Comparison of ENCODE assay signal across 8 cellular contexts in the genomic region with DNA sequence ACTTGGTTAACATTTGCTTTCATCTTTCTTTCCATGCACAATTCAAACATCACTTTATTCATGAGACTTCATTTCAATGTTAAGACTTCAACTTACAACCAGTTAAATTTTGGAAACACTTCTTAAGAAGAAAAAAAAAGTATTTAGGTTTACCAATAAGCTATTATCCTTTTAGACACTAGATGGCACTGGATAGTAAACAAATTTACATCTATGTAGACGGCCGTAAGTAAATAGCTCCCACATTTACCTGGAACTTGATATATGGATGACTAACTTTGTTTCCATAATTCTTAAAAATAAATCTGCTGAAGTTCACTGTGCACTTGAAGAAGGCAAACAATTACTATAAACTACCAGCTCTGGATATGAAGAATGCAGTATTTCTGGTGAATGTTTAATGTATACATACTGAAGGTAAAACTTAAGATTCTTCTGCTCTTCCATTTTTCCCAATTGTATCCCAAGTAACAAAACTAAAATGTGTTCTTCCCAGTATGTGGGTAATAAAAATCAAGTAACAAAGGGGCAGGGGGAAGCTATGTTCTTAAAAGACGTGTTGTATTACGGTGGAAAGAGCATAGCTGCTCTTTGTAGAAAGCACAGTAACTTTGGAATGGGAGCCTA.
A peak's percentile ranks its signal among the peaks of the same experiment; 100 is the strongest.
DNase-seq lines count a peak whose midpoint lies in the region; ATAC-seq, FAIRE-seq and TF ChIP-seq lines count a peak whose summit lies in the region.

No MANE protein-coding gene starts in this region.

- peak; percentile 65 for TF ChIP-seq CTCF in KMS-11 (conservative IDR thresholded peaks at IDR 0.05; ENCODE audit: low read depth, low read length)

- peak; percentile 76 for FAIRE-seq in TTC549 (lab: Jason Lieb, UNC)

- no peak overlapping the region for H3K27ac Mint-ChIP-seq in activated CD4-positive, alpha-beta T cell treated with anti-CD3 and anti-CD28 coated beads, Interleukin-2, amount 10 ng/mL, durations not matched to agents 7 days and 5 days
- no peak overlapping the region for H3K27ac Mint-ChIP-seq in stimulated activated memory B cell treated with anti-CD40 and anti-IgM and Interleukin-4, amounts not matched to agents 10 μg/mL and 1 μg/mL and 100 μg/mL, for 72 hours

- DNase-seq in NCI-H510A treated with DMSO at 0.1 percent for 48 hours (lab: John Stamatoyannopoulos, UW): peak; percentile 53
- no peak for DNase-seq in NCI-H510A (lab: John Stamatoyannopoulos, UW)
- DNase-seq in inferior parietal cortex (ENCODE audit: extremely low spot score): peak; percentile 70
- no peak for DNase-seq in activated CD4-positive, alpha-beta T cell treated with anti-CD3 and anti-CD28 coated beads, Interleukin-2, amount 10 ng/mL, durations not matched to agents 7 days and 5 days

- no peaks in the 10 kb centered on the region for H3K4me1 ChIP-seq in KMS-11 (ENCODE audit: low read depth, poor library complexity, severe bottlenecking)

- no peak for ATAC-seq in HG02571 (IDR thresholded peaks at IDR 0.05; ENCODE audit: unreplicated experiment)
- ATAC-seq in stimulated activated memory B cell treated with anti-CD40 and anti-IgM and Interleukin-4, amounts not matched to agents 10 μg/mL and 1 μg/mL and 100 μg/mL, for 72 hours: no peak

- H3K9ac ChIP-seq in KMS-11: no peak overlapping the region

- no peak overlapping the region for H3K4me3 Mint-ChIP-seq in activated CD4-positive, alpha-beta T cell treated with anti-CD3 and anti-CD28 coated beads, Interleukin-2, amount 10 ng/mL, durations not matched to agents 7 days and 5 days
- no peak overlapping the region for H3K4me3 Mint-ChIP-seq in stimulated activated memory B cell treated with anti-CD40 and anti-IgM and Interleukin-4, amounts not matched to agents 10 μg/mL and 1 μg/mL and 100 μg/mL, for 72 hours

- H3K27me3 Mint-ChIP-seq in activated CD4-positive, alpha-beta T cell treated with anti-CD3 and anti-CD28 coated beads, Interleukin-2, amount 10 ng/mL, durations not matched to agents 7 days and 5 days: peaks cover 1% of the 10 kb centered on the region
- H3K27me3 Mint-ChIP-seq in stimulated activated memory B cell treated with anti-CD40 and anti-IgM and Interleukin-4, amounts not matched to agents 10 μg/mL and 1 μg/mL and 100 μg/mL, for 72 hours: no peaks in the 10 kb centered on the region

- no peak overlapping the region for H3K27ac ChIP-seq in KMS-11

- no peak overlapping the region for H3K4me3 ChIP-seq in KMS-11 (IDR thresholded peaks at IDR 0.05; ENCODE audit: insufficient read depth, low read depth, low read length)

- no peaks in the 10 kb centered on the region for H3K36me3 Mint-ChIP-seq in activated CD4-positive, alpha-beta T cell treated with anti-CD3 and anti-CD28 coated beads, Interleukin-2, amount 10 ng/mL, durations not matched to agents 7 days and 5 days (ENCODE audit: low read depth)
- H3K36me3 Mint-ChIP-seq in stimulated activated memory B cell treated with anti-CD40 and anti-IgM and Interleukin-4, amounts not matched to agents 10 μg/mL and 1 μg/mL and 100 μg/mL, for 72 hours: no peaks in the 10 kb centered on the region

- POLR2A ChIA-PET in activated CD4-positive, alpha-beta T cell treated with anti-CD3 and anti-CD28 coated beads, Interleukin-2, amount 10 ng/mL, durations not matched to agents 7 days and 5 days (lab: Charles Lee): no interaction called here

- no peak overlapping the region for H2AFZ ChIP-seq in KMS-11 (ENCODE audit: low read depth)

- no peaks in the 10 kb centered on the region for H3K79me2 ChIP-seq in KMS-11 (ENCODE audit: insufficient read depth, low read depth)

- H3K27me3 ChIP-seq in KMS-11 (ENCODE audit: insufficient read depth, low read depth): no peaks in the 10 kb centered on the region

- no peaks in the 10 kb centered on the region for H3K9me3 Mint-ChIP-seq in activated CD4-positive, alpha-beta T cell treated with anti-CD3 and anti-CD28 coated beads, Interleukin-2, amount 10 ng/mL, durations not matched to agents 7 days and 5 days
- peaks cover 5% of the 10 kb centered on the region for H3K9me3 Mint-ChIP-seq in stimulated activated memory B cell treated with anti-CD40 and anti-IgM and Interleukin-4, amounts not matched to agents 10 μg/mL and 1 μg/mL and 100 μg/mL, for 72 hours

- no peaks in the 10 kb centered on the region for H3K4me1 Mint-ChIP-seq in activated CD4-positive, alpha-beta T cell treated with anti-CD3 and anti-CD28 coated beads, Interleukin-2, amount 10 ng/mL, durations not matched to agents 7 days and 5 days
- no peaks in the 10 kb centered on the region for H3K4me1 Mint-ChIP-seq in stimulated activated memory B cell treated with anti-CD40 and anti-IgM and Interleukin-4, amounts not matched to agents 10 μg/mL and 1 μg/mL and 100 μg/mL, for 72 hours

- no peaks in the 10 kb centered on the region for H3K36me3 ChIP-seq in KMS-11 (ENCODE audit: insufficient read depth)

- no peak overlapping the region for H3K4me2 ChIP-seq in KMS-11

- CTCF ChIA-PET in activated CD4-positive, alpha-beta T cell treated with anti-CD3 and anti-CD28 coated beads, Interleukin-2, amount 10 ng/mL, durations not matched to agents 7 days and 5 days (lab: Charles Lee): no interaction called here

- H4K20me1 ChIP-seq in KMS-11 (ENCODE audit: insufficient read depth): no peaks in the 10 kb centered on the region

Comparison
In these comparisons a context has a peak if more than half of its experiments do, and no peak if none do; other contexts are left out.
1. DNase-seq: peak in NCI-H510A treated with DMSO at 0.1 percent for 48 hours (single experiment) and inferior parietal cortex (single experiment); none in NCI-H510A (single experiment) and activated CD4-positive, alpha-beta T cell treated with anti-CD3 and anti-CD28 coated beads, Interleukin-2, amount 10 ng/mL, durations not matched to agents 7 days and 5 days (single experiment).